In genomic region chr15:79192462-79193036, GRCh38 we compare ENCODE assay signal across 1 cellular context.
TF ChIP-seq lines count a peak whose summit lies in the region.

No MANE protein-coding gene starts in this region.

TF ChIP-seq in SK-N-SH, 30 proteins besides CTCF, POLR2A, EP300 and RAD21 (continued from another document):
- TF ChIP-seq ZBTB33 (IDR thresholded peaks at IDR 0.05; ENCODE audit: borderline replicate concordance, low read depth), result no peak
- no peak for TF ChIP-seq GATA2 (CRISPR knock-in tag; IDR thresholded peaks at IDR 0.05)
- no peak for TF ChIP-seq EZH2phosphoT487 (IDR thresholded peaks at IDR 0.05; ENCODE audit: borderline replicate concordance, low read depth)
- TF ChIP-seq NRF1 (IDR thresholded peaks at IDR 0.05; ENCODE audit: low read depth, low read length), result no peak
- no peak for TF ChIP-seq TEAD4 (IDR thresholded peaks at IDR 0.05; ENCODE audit: borderline replicate concordance, insufficient read depth)
- TF ChIP-seq FOXM1 (IDR thresholded peaks at IDR 0.05; ENCODE audit: low read depth), result no peak
- TF ChIP-seq MXI1 (IDR thresholded peaks at IDR 0.05; ENCODE audit: low read depth, low read length), result no peak
- TF ChIP-seq FOSL2 (IDR thresholded peaks at IDR 0.05; ENCODE audit: borderline replicate concordance, low read depth), result no peak
- no peak for TF ChIP-seq SIN3A (IDR thresholded peaks at IDR 0.05; ENCODE audit: borderline replicate concordance, low read depth, low read length)
- no peak for TF ChIP-seq NFIC (IDR thresholded peaks at IDR 0.05; ENCODE audit: borderline replicate concordance)
- TF ChIP-seq TCF12 (IDR thresholded peaks at IDR 0.05), result no peak
